ENCODE assay signal across 1 cellular context in the genomic region with DNA sequence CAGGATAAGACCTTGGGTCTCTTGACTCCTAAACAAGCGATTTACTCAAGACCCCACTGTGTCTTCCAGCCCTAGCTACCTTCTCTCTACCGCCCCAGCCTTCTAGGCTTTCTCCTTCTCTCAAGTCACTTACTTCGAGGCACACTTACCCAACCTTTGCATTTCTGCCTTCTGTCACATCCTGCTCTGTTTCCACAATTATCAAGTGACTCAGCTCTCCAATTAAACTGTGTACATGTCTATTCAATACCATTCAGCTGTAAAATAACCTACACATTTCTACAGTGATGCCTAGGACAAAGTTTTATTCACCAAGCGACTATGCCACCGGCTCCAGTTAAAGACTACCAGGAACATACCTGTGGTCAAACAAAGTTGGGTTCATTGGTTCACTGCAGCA.
TF ChIP-seq lines count a peak whose summit lies in the region.

No MANE protein-coding gene starts in this region.

TF ChIP-seq in IMR-90, 13 proteins besides CTCF, POLR2A, EP300 and RAD21 (continued from another document):
- TF ChIP-seq USF2 (IDR thresholded peaks at IDR 0.05; ENCODE audit: low read depth, low read length) (no peak), MXI1 (IDR thresholded peaks at IDR 0.05; ENCODE audit: borderline replicate concordance, low read depth, low read length) (no peak), ELK1 (IDR thresholded peaks at IDR 0.05; ENCODE audit: borderline replicate concordance, low read depth, low read length) (no peak), NFE2L2 (IDR thresholded peaks at IDR 0.05; ENCODE audit: low read depth, low read length) (no peak), SMC3 (IDR thresholded peaks at IDR 0.05; ENCODE audit: low read depth, low read length) (no peak), BHLHE40 (IDR thresholded peaks at IDR 0.05; ENCODE audit: low read depth, low read length) (no peak), MAZ (IDR thresholded peaks at IDR 0.05; ENCODE audit: borderline replicate concordance, low read depth, low read length) (no peak), RCOR1 (IDR thresholded peaks at IDR 0.05; ENCODE audit: insufficient replicate concordance, low read length) (no peak), FOS (IDR thresholded peaks at IDR 0.05; ENCODE audit: low read depth, low read length) (no peak), CEBPB (IDR thresholded peaks at IDR 0.05; ENCODE audit: low read depth, low read length) (no peak), MAFK (IDR thresholded peaks at IDR 0.05; ENCODE audit: low read depth, low read length) (no peak)
TF ChIP-seq in IMR-90: peak in this region for 0.
